ENCODE assay signal across 30 cellular contexts in the genomic region with DNA sequence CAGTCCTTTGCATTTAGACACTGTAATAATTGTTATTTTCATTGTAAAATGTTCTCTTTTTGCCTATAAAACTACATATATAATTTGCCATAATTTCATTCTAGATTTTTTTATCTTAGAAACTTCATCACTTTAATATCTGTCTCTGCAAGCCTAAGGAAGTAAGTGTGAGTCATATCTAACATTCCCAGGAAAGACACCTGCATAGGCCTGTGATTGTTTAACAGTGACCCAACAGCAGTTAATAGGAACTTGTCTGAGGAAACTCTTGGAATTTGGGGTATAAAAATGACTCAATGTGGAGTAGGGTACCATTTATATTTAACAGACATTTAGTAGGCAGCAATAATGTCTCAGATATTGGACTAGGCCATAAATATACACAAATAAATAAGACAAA.
"Had no signal": no experiment of that assay in that cellular context is flagged by ENCODE, and none has a peak within 500 bp of the region (broad histone marks: within the 10 kb centered on the region; RNA-seq: fewer than 3 reads in every experiment).

No MANE protein-coding gene starts in this region.

- H3K9me3 ChIP-seq: SJCRH30 had no signal

- H3K4me2 ChIP-seq: KMS-11, PC-9 had no signal

- H3K9me3 Mint-ChIP-seq: activated CD4-positive, alpha-beta T cell treated with anti-CD3 and anti-CD28 coated beads, Interleukin-2, amount 10 ng/mL, durations not matched to agents 24 days and 14 days; activated CD8-positive, alpha-beta T cell treated with anti-CD3 and anti-CD28 coated beads for 36 hours; activated naive CD8-positive, alpha-beta T cell treated with anti-CD3 and anti-CD28 coated beads for 36 hours; activated T-cell treated with anti-CD3 and anti-CD28 coated beads, Interleukin-2, amount 50 U/mL, for 72 hours; activated T-helper 17 cell treated with anti-CD3 and anti-CD28 coated beads, Interleukin-2, amount 50 U/mL, for 72 hours had no signal

- H3K27ac ChIP-seq: brain microvascular endothelial cell, KMS-11, PC-9, SJCRH30, SK-N-MC had no signal

- H3K36me3 Mint-ChIP-seq: activated naive CD8-positive, alpha-beta T cell treated with anti-CD3 and anti-CD28 coated beads for 36 hours had no signal

- DNase-seq: activated CD4-positive, alpha-beta T cell treated with anti-CD3 and anti-CD28 coated beads, Interleukin-2, amount 10 ng/mL, durations not matched to agents 24 days and 14 days; activated CD4-positive, alpha-beta T cell treated with anti-CD3 and anti-CD28 coated beads, Interleukin-2, amount 50 U/mL, for 4 hours; activated CD8-positive, alpha-beta T cell treated with anti-CD3 and anti-CD28 coated beads for 36 hours; activated effector memory CD4-positive, alpha-beta T cell treated with anti-CD3 and anti-CD28 coated beads, Interleukin-2, amount 50 U/mL, for 16 hours; activated naive CD4-positive, alpha-beta T cell; activated naive CD4-positive, alpha-beta T cell treated with anti-CD3 and anti-CD28 coated beads, Interleukin-2, amount 50 U/mL, for 16 hours; activated naive CD8-positive, alpha-beta T cell treated with anti-CD3 and anti-CD28 coated beads for 36 hours; activated T-cell treated with anti-CD3 and anti-CD28 coated beads, Interleukin-2, amount 50 U/mL, for 1 hour; activated T-cell treated with anti-CD3 and anti-CD28 coated beads, Interleukin-2, amount 50 U/mL, for 72 hours; amniotic stem cell; aorta; brain microvascular endothelial cell; NCI-H1092 treated with DMSO at 0.1 percent for 48 hours; NCI-H1417; NCI-H146; NCI-H187; NCI-H2029 treated with DMSO at 0.1 percent for 48 hours; NCI-H2107; NCI-H2171; NCI-H510A; NCI-H526; NCI-H748 treated with DMSO at 0.1 percent for 48 hours; NK-92 treated with Interleukin-12 subunit alpha and Interleukin-12 subunit beta, amount 100 ng/mL, for 24 hours; PC-9; SHP77; SJCRH30; T1000 had no signal

- H3K27ac Mint-ChIP-seq: activated CD4-positive, alpha-beta T cell treated with anti-CD3 and anti-CD28 coated beads, Interleukin-2, amount 10 ng/mL, durations not matched to agents 24 days and 14 days; activated CD8-positive, alpha-beta T cell treated with anti-CD3 and anti-CD28 coated beads for 36 hours; activated naive CD8-positive, alpha-beta T cell treated with anti-CD3 and anti-CD28 coated beads for 36 hours; activated T-cell treated with anti-CD3 and anti-CD28 coated beads, Interleukin-2, amount 50 U/mL, for 72 hours; activated T-helper 17 cell treated with anti-CD3 and anti-CD28 coated beads, Interleukin-2, amount 50 U/mL, for 72 hours had no signal

- H3K9ac ChIP-seq: KMS-11 had no signal

- H3K4me1 Mint-ChIP-seq: activated CD4-positive, alpha-beta T cell treated with anti-CD3 and anti-CD28 coated beads, Interleukin-2, amount 10 ng/mL, durations not matched to agents 24 days and 14 days; activated naive CD8-positive, alpha-beta T cell treated with anti-CD3 and anti-CD28 coated beads for 36 hours; activated T-helper 17 cell treated with anti-CD3 and anti-CD28 coated beads, Interleukin-2, amount 50 U/mL, for 72 hours had no signal

- H3K4me3 Mint-ChIP-seq: activated CD4-positive, alpha-beta T cell treated with anti-CD3 and anti-CD28 coated beads, Interleukin-2, amount 10 ng/mL, durations not matched to agents 24 days and 14 days; activated CD8-positive, alpha-beta T cell treated with anti-CD3 and anti-CD28 coated beads for 36 hours; activated naive CD8-positive, alpha-beta T cell treated with anti-CD3 and anti-CD28 coated beads for 36 hours; activated T-cell treated with anti-CD3 and anti-CD28 coated beads, Interleukin-2, amount 50 U/mL, for 72 hours; activated T-helper 17 cell treated with anti-CD3 and anti-CD28 coated beads, Interleukin-2, amount 50 U/mL, for 72 hours had no signal

- H3K27me3 ChIP-seq: brain microvascular endothelial cell, SJCRH30 had no signal

- H2AFZ ChIP-seq: PC-9 had no signal

- H3K27me3 Mint-ChIP-seq: activated CD4-positive, alpha-beta T cell treated with anti-CD3 and anti-CD28 coated beads, Interleukin-2, amount 10 ng/mL, durations not matched to agents 24 days and 14 days; activated CD8-positive, alpha-beta T cell treated with anti-CD3 and anti-CD28 coated beads for 36 hours; activated naive CD8-positive, alpha-beta T cell treated with anti-CD3 and anti-CD28 coated beads for 36 hours; activated T-helper 17 cell treated with anti-CD3 and anti-CD28 coated beads, Interleukin-2, amount 50 U/mL, for 72 hours had no signal

- ATAC-seq: activated CD8-positive, alpha-beta T cell treated with anti-CD3 and anti-CD28 coated beads for 36 hours; activated T-cell treated with anti-CD3 and anti-CD28 coated beads, Interleukin-2, amount 50 U/mL, for 72 hours; activated T-helper 17 cell treated with anti-CD3 and anti-CD28 coated beads, Interleukin-2, amount 50 U/mL, for 72 hours had no signal

- H3K4me3 ChIP-seq: PC-9, SJCRH30, SK-N-MC had no signal

- H3K36me3 ChIP-seq: brain microvascular endothelial cell, SJCRH30 had no signal
